In genomic region chr9:126228779-126229444, GRCh38 we compare ENCODE assay signal across 8 cellular contexts.
DNase-seq lines count a peak whose midpoint lies in the region; ATAC-seq lines count a peak whose summit lies in the region.

No MANE protein-coding gene starts in this region.

- CTCF ChIA-PET in activated CD4-positive, alpha-beta memory T cell treated with anti-CD3 and anti-CD28 coated beads for 36 hours (lab: Charles Lee) = interaction anchor here (2.1 kb wide), 1 partner anchor 821 kb away, joined by 10 read pairs; no protein-coding TSS in a partner anchor

- H3K4me1 Mint-ChIP-seq in activated CD4-positive, alpha-beta memory T cell treated with anti-CD3 and anti-CD28 coated beads for 36 hours (ENCODE audit: low read depth) = peaks cover 4% of the 10 kb centered on the region
- H3K4me1 Mint-ChIP-seq in memory B cell = peaks cover 4% of the 10 kb centered on the region

- ATAC-seq in HG02885 (IDR thresholded peaks at IDR 0.05; ENCODE audit: poor library complexity, unreplicated experiment) (peak; percentile 56), memory B cell (ENCODE audit: low read depth) (peak; percentile 96), GM21526 (IDR thresholded peaks at IDR 0.05; ENCODE audit: low FRiP score, unreplicated experiment) (no peak)

- no peak overlapping the region for H3K4me3 Mint-ChIP-seq in activated CD4-positive, alpha-beta memory T cell treated with anti-CD3 and anti-CD28 coated beads for 36 hours
- H3K4me3 Mint-ChIP-seq in memory B cell = no peak overlapping the region

- DNase-seq in ELF-1 (ENCODE audit: low read depth, low spot score) (peak; percentile 81), NCI-H510A treated with DMSO at 0.1 percent for 48 hours (lab: John Stamatoyannopoulos, UW) (peak; percentile 53), memory B cell (ENCODE audit: low spot score in 2 of 2) (peak; percentile 63 to 74)
- peak; percentile 78 for DNase-seq in activated CD4-positive, alpha-beta memory T cell treated with anti-CD3 and anti-CD28 coated beads for 36 hours
- peak; percentile 41 for DNase-seq in effector CD8-positive, alpha-beta T cell (lab: John Stamatoyannopoulos, UW)
- DNase-seq in stimulated activated CD8-positive, alpha-beta memory T cell treated with anti-CD3 and anti-CD28 coated beads, Interleukin-15, amount 100 ng/mL, for 24 hours (ENCODE audit: low read depth) = peak; percentile 35

- no peaks in the 10 kb centered on the region for H3K36me3 Mint-ChIP-seq in activated CD4-positive, alpha-beta memory T cell treated with anti-CD3 and anti-CD28 coated beads for 36 hours
- H3K36me3 Mint-ChIP-seq in memory B cell = no peaks in the 10 kb centered on the region

- intact Hi-C loops in activated CD4-positive, alpha-beta memory T cell treated with anti-CD3 and anti-CD28 coated beads for 36 hours (cut with micrococcal nuclease) = loop anchor here (2.0 to 5.0 kb wide), 3 partner anchors 262 to 822 kb away; no protein-coding TSS in a partner anchor

- no peaks in the 10 kb centered on the region for H3K9me3 Mint-ChIP-seq in activated CD4-positive, alpha-beta memory T cell treated with anti-CD3 and anti-CD28 coated beads for 36 hours
- H3K9me3 Mint-ChIP-seq in memory B cell = no peaks in the 10 kb centered on the region

- peaks cover 30% of the 10 kb centered on the region for H3K27me3 Mint-ChIP-seq in activated CD4-positive, alpha-beta memory T cell treated with anti-CD3 and anti-CD28 coated beads for 36 hours
- peaks cover 38% of the 10 kb centered on the region for H3K27me3 Mint-ChIP-seq in memory B cell

- POLR2A ChIA-PET in activated CD4-positive, alpha-beta memory T cell treated with anti-CD3 and anti-CD28 coated beads for 36 hours (lab: Charles Lee) = no interaction called here

- H3K27ac Mint-ChIP-seq in activated CD4-positive, alpha-beta memory T cell treated with anti-CD3 and anti-CD28 coated beads for 36 hours = no peak overlapping the region
- H3K27ac Mint-ChIP-seq in memory B cell = no peak overlapping the region
